ENCODE assay signal across 35 cellular contexts in genomic region chr10:130659528-130659927, GRCh38.
"Had no signal": no experiment of that assay in that cellular context is flagged by ENCODE, and none has a peak within 500 bp of the region (broad histone marks: within the 10 kb centered on the region; RNA-seq: fewer than 3 reads in every experiment).

No MANE protein-coding gene starts in this region.

- H3K27me3 Mint-ChIP-seq: activated B cell treated with CpG ODN at 0.5 μM for 24 hours; activated CD4-positive, alpha-beta memory T cell treated with anti-CD3 and anti-CD28 coated beads, Interleukin-2, amount 10 ng/mL, durations not matched to agents 7 days and 5 days; activated CD4-positive, alpha-beta T cell treated with anti-CD3 and anti-CD28 coated beads, Interleukin-2, amount 10 ng/mL, durations not matched to agents 24 days and 14 days; activated CD8-positive, alpha-beta memory T cell treated with anti-CD3 and anti-CD28 coated beads, Interleukin-2, amount 10 ng/mL, durations not matched to agents 7 days and 5 days; activated naive CD4-positive, alpha-beta T cell treated with anti-CD3 and anti-CD28 coated beads, Interleukin-2, amount 10 ng/mL, durations not matched to agents 7 days and 5 days; activated naive CD8-positive, alpha-beta T cell; activated naive CD8-positive, alpha-beta T cell treated with anti-CD3 and anti-CD28 coated beads, Interleukin-2, amount 10 ng/mL, durations not matched to agents 7 days and 5 days; activated naive CD8-positive, alpha-beta T cell treated with anti-CD3 and anti-CD28 coated beads, Interleukin-2, amount 50 U/mL, for 24 hours; activated T-cell treated with anti-CD3 and anti-CD28 coated beads, Interleukin-2, amount 50 U/mL, for 24 hours; central memory CD8-positive, alpha-beta T cell had no signal

- DNase-seq: activated B cell treated with CpG ODN at 0.5 μM for 24 hours; activated CD4-positive, alpha-beta memory T cell treated with anti-CD3 and anti-CD28 coated beads, Interleukin-2, amount 10 ng/mL, durations not matched to agents 7 days and 5 days; activated CD4-positive, alpha-beta T cell treated with anti-CD3 and anti-CD28 coated beads for 4 hours; activated CD4-positive, alpha-beta T cell treated with anti-CD3 and anti-CD28 coated beads, Interleukin-2, amount 10 ng/mL, durations not matched to agents 24 days and 14 days; activated CD4-positive, alpha-beta T cell treated with anti-CD3 and anti-CD28 coated beads, Interleukin-2, amount 50 U/mL, for 48 hours; activated CD4-positive, CD25-positive, alpha-beta regulatory T cell treated with anti-CD3 and anti-CD28 coated beads, Interleukin-2, amount 50 U/mL, for 72 hours; activated CD8-positive, alpha-beta memory T cell treated with anti-CD3 and anti-CD28 coated beads for 24 hours; activated CD8-positive, alpha-beta memory T cell treated with anti-CD3 and anti-CD28 coated beads, Interleukin-2, amount 10 ng/mL, durations not matched to agents 7 days and 5 days; activated CD8-positive, alpha-beta memory T cell treated with anti-CD3 and anti-CD28 coated beads, Interleukin-2, amount 50 U/mL, for 48 hours; activated CD8-positive, alpha-beta T cell treated with anti-CD3 and anti-CD28 coated beads, Interleukin-2, amount 10 ng/mL, durations not matched to agents 7 days and 5 days; activated effector memory CD4-positive, alpha-beta T cell treated with Interleukin-2 at 50 U/mL for 16 hours; activated gamma-delta T cell; activated naive CD4-positive, alpha-beta T cell treated with anti-CD3 and anti-CD28 coated beads, Interleukin-2, amount 10 ng/mL, durations not matched to agents 7 days and 5 days; activated naive CD4-positive, alpha-beta T cell treated with Interleukin-2 at 50 U/mL for 16 hours; activated naive CD8-positive, alpha-beta T cell treated with anti-CD3 and anti-CD28 coated beads, Interleukin-2, amount 10 ng/mL, durations not matched to agents 7 days and 5 days; activated naive CD8-positive, alpha-beta T cell treated with anti-CD3 and anti-CD28 coated beads, Interleukin-2, amount 50 U/mL, for 24 hours; activated T-cell treated with anti-CD3 and anti-CD28 coated beads, Interleukin-2, amount 50 U/mL, for 24 hours; activated T-cell treated with anti-CD3 and anti-CD28 coated beads, Interleukin-2, amount 50 U/mL, for 48 hours; amygdala; anterior cingulate cortex; caudate nucleus; SW 1271; T-helper 1 cell; T-helper 2 cell; T-helper 9 cell had no signal

- H3K4me3 Mint-ChIP-seq: activated B cell treated with CpG ODN at 0.5 μM for 24 hours; activated CD4-positive, alpha-beta memory T cell treated with anti-CD3 and anti-CD28 coated beads, Interleukin-2, amount 10 ng/mL, durations not matched to agents 7 days and 5 days; activated CD4-positive, alpha-beta T cell treated with anti-CD3 and anti-CD28 coated beads, Interleukin-2, amount 10 ng/mL, durations not matched to agents 24 days and 14 days; activated CD8-positive, alpha-beta memory T cell treated with anti-CD3 and anti-CD28 coated beads, Interleukin-2, amount 10 ng/mL, durations not matched to agents 7 days and 5 days; activated CD8-positive, alpha-beta T cell treated with anti-CD3 and anti-CD28 coated beads, Interleukin-2, amount 10 ng/mL, durations not matched to agents 7 days and 5 days; activated naive CD4-positive, alpha-beta T cell treated with anti-CD3 and anti-CD28 coated beads, Interleukin-2, amount 10 ng/mL, durations not matched to agents 7 days and 5 days; activated naive CD4-positive, alpha-beta T cell treated with anti-CD3 and anti-CD28 coated beads, Interleukin-2, amount 50 U/mL, for 24 hours; activated naive CD8-positive, alpha-beta T cell; activated naive CD8-positive, alpha-beta T cell treated with anti-CD3 and anti-CD28 coated beads, Interleukin-2, amount 10 ng/mL, durations not matched to agents 7 days and 5 days; activated naive CD8-positive, alpha-beta T cell treated with anti-CD3 and anti-CD28 coated beads, Interleukin-2, amount 50 U/mL, for 24 hours; activated T-cell treated with anti-CD3 and anti-CD28 coated beads, Interleukin-2, amount 50 U/mL, for 24 hours; brain; central memory CD8-positive, alpha-beta T cell; T-helper 1 cell treated with Interleukin-12 subunit alpha and Interleukin-12 subunit beta and Interleukin-4 antibody, amounts not matched to agents 30 μg/mL and 1 μg/mL, for 36 hours; T-helper 2 cell treated with Interferon-gamma antibody and Interleukin-4, amounts not matched to agents 5 μg/mL and 100 μg/mL, for 36 hours had no signal

- H3K27me3 ChIP-seq: ascending aorta, cardiac muscle cell had no signal

- H3K9me3 Mint-ChIP-seq: activated B cell treated with CpG ODN at 0.5 μM for 24 hours; activated CD4-positive, alpha-beta T cell treated with anti-CD3 and anti-CD28 coated beads, Interleukin-2, amount 10 ng/mL, durations not matched to agents 24 days and 14 days; activated naive CD4-positive, alpha-beta T cell treated with anti-CD3 and anti-CD28 coated beads, Interleukin-2, amount 10 ng/mL, durations not matched to agents 7 days and 5 days; activated naive CD4-positive, alpha-beta T cell treated with anti-CD3 and anti-CD28 coated beads, Interleukin-2, amount 50 U/mL, for 24 hours; activated naive CD8-positive, alpha-beta T cell treated with anti-CD3 and anti-CD28 coated beads, Interleukin-2, amount 10 ng/mL, durations not matched to agents 7 days and 5 days; activated naive CD8-positive, alpha-beta T cell treated with anti-CD3 and anti-CD28 coated beads, Interleukin-2, amount 50 U/mL, for 24 hours; activated T-cell treated with anti-CD3 and anti-CD28 coated beads, Interleukin-2, amount 50 U/mL, for 24 hours; activated T-helper 2 cell treated with anti-CD3 and anti-CD28 coated beads, Interferon-gamma antibody, Interleukin-2, Interleukin-4, amounts not matched to agents 10 μg/mL and 5 μg/mL and 100 μg/mL, durations not matched to agents 14 hours and 24 hours and 36 hours; central memory CD8-positive, alpha-beta T cell; T-helper 1 cell treated with Interleukin-12 subunit alpha and Interleukin-12 subunit beta and Interleukin-4 antibody, amounts not matched to agents 30 μg/mL and 1 μg/mL, for 36 hours; T-helper 2 cell treated with Interferon-gamma antibody and Interleukin-4, amounts not matched to agents 5 μg/mL and 100 μg/mL, for 36 hours had no signal

- H3K4me1 Mint-ChIP-seq: activated B cell treated with CpG ODN at 0.5 μM for 24 hours; activated CD4-positive, alpha-beta memory T cell treated with anti-CD3 and anti-CD28 coated beads, Interleukin-2, amount 10 ng/mL, durations not matched to agents 7 days and 5 days; activated CD4-positive, alpha-beta T cell treated with anti-CD3 and anti-CD28 coated beads, Interleukin-2, amount 10 ng/mL, durations not matched to agents 24 days and 14 days; activated CD8-positive, alpha-beta memory T cell treated with anti-CD3 and anti-CD28 coated beads, Interleukin-2, amount 10 ng/mL, durations not matched to agents 7 days and 5 days; activated naive CD4-positive, alpha-beta T cell treated with anti-CD3 and anti-CD28 coated beads, Interleukin-2, amount 10 ng/mL, durations not matched to agents 7 days and 5 days; activated naive CD4-positive, alpha-beta T cell treated with anti-CD3 and anti-CD28 coated beads, Interleukin-2, amount 50 U/mL, for 24 hours; activated naive CD8-positive, alpha-beta T cell treated with anti-CD3 and anti-CD28 coated beads, Interleukin-2, amount 10 ng/mL, durations not matched to agents 7 days and 5 days; activated naive CD8-positive, alpha-beta T cell treated with anti-CD3 and anti-CD28 coated beads, Interleukin-2, amount 50 U/mL, for 24 hours; brain; central memory CD8-positive, alpha-beta T cell had no signal

- H3K27ac ChIP-seq: ascending aorta, cardiac muscle cell, VCaP had no signal

- H3K27ac Mint-ChIP-seq: activated B cell treated with CpG ODN at 0.5 μM for 24 hours; activated CD4-positive, alpha-beta memory T cell treated with anti-CD3 and anti-CD28 coated beads, Interleukin-2, amount 10 ng/mL, durations not matched to agents 7 days and 5 days; activated CD4-positive, alpha-beta T cell treated with anti-CD3 and anti-CD28 coated beads, Interleukin-2, amount 10 ng/mL, durations not matched to agents 24 days and 14 days; activated CD8-positive, alpha-beta memory T cell treated with anti-CD3 and anti-CD28 coated beads, Interleukin-2, amount 10 ng/mL, durations not matched to agents 7 days and 5 days; activated CD8-positive, alpha-beta T cell treated with anti-CD3 and anti-CD28 coated beads, Interleukin-2, amount 10 ng/mL, durations not matched to agents 7 days and 5 days; activated naive CD4-positive, alpha-beta T cell treated with anti-CD3 and anti-CD28 coated beads, Interleukin-2, amount 10 ng/mL, durations not matched to agents 7 days and 5 days; activated naive CD4-positive, alpha-beta T cell treated with anti-CD3 and anti-CD28 coated beads, Interleukin-2, amount 50 U/mL, for 24 hours; activated naive CD8-positive, alpha-beta T cell; activated naive CD8-positive, alpha-beta T cell treated with anti-CD3 and anti-CD28 coated beads, Interleukin-2, amount 10 ng/mL, durations not matched to agents 7 days and 5 days; activated naive CD8-positive, alpha-beta T cell treated with anti-CD3 and anti-CD28 coated beads, Interleukin-2, amount 50 U/mL, for 24 hours; activated T-cell treated with anti-CD3 and anti-CD28 coated beads, Interleukin-2, amount 50 U/mL, for 24 hours; activated T-helper 2 cell treated with anti-CD3 and anti-CD28 coated beads, Interferon-gamma antibody, Interleukin-2, Interleukin-4, amounts not matched to agents 10 μg/mL and 5 μg/mL and 100 μg/mL, durations not matched to agents 14 hours and 24 hours and 36 hours; brain; T-helper 1 cell treated with Interleukin-12 subunit alpha and Interleukin-12 subunit beta and Interleukin-4 antibody, amounts not matched to agents 30 μg/mL and 1 μg/mL, for 36 hours; T-helper 2 cell treated with Interferon-gamma antibody and Interleukin-4, amounts not matched to agents 5 μg/mL and 100 μg/mL, for 36 hours had no signal

- H3K36me3 Mint-ChIP-seq: activated CD8-positive, alpha-beta memory T cell treated with anti-CD3 and anti-CD28 coated beads, Interleukin-2, amount 10 ng/mL, durations not matched to agents 7 days and 5 days; activated naive CD4-positive, alpha-beta T cell treated with anti-CD3 and anti-CD28 coated beads, Interleukin-2, amount 10 ng/mL, durations not matched to agents 7 days and 5 days; activated naive CD4-positive, alpha-beta T cell treated with anti-CD3 and anti-CD28 coated beads, Interleukin-2, amount 50 U/mL, for 24 hours; activated naive CD8-positive, alpha-beta T cell; activated naive CD8-positive, alpha-beta T cell treated with anti-CD3 and anti-CD28 coated beads, Interleukin-2, amount 10 ng/mL, durations not matched to agents 7 days and 5 days; brain had no signal

- H3K4me3 ChIP-seq: ascending aorta, cardiac muscle cell had no signal

- ATAC-seq: activated CD8-positive, alpha-beta memory T cell treated with anti-CD3 and anti-CD28 coated beads, Interleukin-2, amount 10 ng/mL, durations not matched to agents 7 days and 5 days; activated CD8-positive, alpha-beta T cell treated with anti-CD3 and anti-CD28 coated beads, Interleukin-2, amount 10 ng/mL, durations not matched to agents 7 days and 5 days; activated naive CD8-positive, alpha-beta T cell treated with anti-CD3 and anti-CD28 coated beads, Interleukin-2, amount 50 U/mL, for 24 hours had no signal

- H3K36me3 ChIP-seq: ascending aorta, cardiac muscle cell had no signal

- H3K9me3 ChIP-seq: ascending aorta had no signal

- H3K4me1 ChIP-seq: ascending aorta had no signal
